9 cellular contexts compared by ENCODE assay signal in genomic region chr3:99645277-99646106, GRCh38. TPM values are rescaled to one million over a fixed set of nuclear protein-coding genes. Genes with fewer than 3 reads are reported as not detected.
DNase-seq lines count a peak whose midpoint lies in the region; ATAC-seq, FAIRE-seq and TF ChIP-seq lines count a peak whose summit lies in the region.
"Had no signal": no experiment of that assay in that cellular context is flagged by ENCODE, and none has a peak within 500 bp of the region (broad histone marks: within the 10 kb centered on the region; RNA-seq: fewer than 3 reads in every experiment).

No MANE protein-coding gene starts in this region.

- DNase-seq in AG08395 (ENCODE audit: low spot score): peak; percentile 44
- DNase-seq in lung (ENCODE audit: low spot score): no peak
- no peak for DNase-seq in NOMO-1 treated with DMSO at 0.1 percent for 48 hours (lab: John Stamatoyannopoulos, UW; ENCODE audit: unreplicated experiment)
- DNase-seq in HTR-8/SVneo (ENCODE audit: insufficient read length, low spot score): no peak
- DNase-seq in HPDE6-E6E7 (ENCODE audit: extremely low spot score): no peak
- no peak for DNase-seq in T-helper 9 cell

- H3K4me1 Mint-ChIP-seq in brain: peaks cover 39% of the 10 kb centered on the region

- no peaks in the 10 kb centered on the region for H3K36me3 Mint-ChIP-seq in brain

- ATAC-seq in HG02885 (IDR thresholded peaks at IDR 0.05; ENCODE audit: poor library complexity, unreplicated experiment) (peak; percentile 38), lung (ENCODE audit: insufficient read depth, low FRiP score) (no peak)

- H3K36me3 ChIP-seq in lung (ENCODE audit: control insufficient read depth in 2 of 2, insufficient read depth in 2 of 2, low read length in 2 of 2): no peaks in the 10 kb centered on the region

- H3K27ac Mint-ChIP-seq in brain: peak overlapping the region in 2 of 5 experiments; percentile 20 to 46
- H3K27ac Mint-ChIP-seq: stimulated activated naive CD8-positive, alpha-beta T cell treated with anti-CD3 and anti-CD28 coated beads, Interleukin-15, Interleukin-2, amounts not matched to agents 100 ng/mL and 50 ng/mL, for 24 hours had no signal

- H3K9me3 ChIP-seq in lung (ENCODE audit: control insufficient read depth in 2 of 2, insufficient read depth in 1 of 2, low read length in 1 of 2): no peaks in the 10 kb centered on the region

- H3K4me1 ChIP-seq in lung (ENCODE audit: control insufficient read depth in 2 of 2, insufficient read depth in 2 of 2, low read length in 2 of 2): no peaks in the 10 kb centered on the region

- H3K27me3 Mint-ChIP-seq in brain: peaks cover 27% of the 10 kb centered on the region

- H3K4me3 ChIP-seq in lung: no peak overlapping the region

- FAIRE-seq in HTR-8/SVneo (lab: Jason Lieb, UNC): no peak

- TF ChIP-seq CTCF in brain (conservative IDR thresholded peaks at IDR 0.05) (peak; percentile 79 to 83), lung (IDR thresholded peaks at IDR 0.05; ENCODE audit: control extremely low read depth, extremely low read depth) (peak; percentile 13)

- no peaks in the 10 kb centered on the region for H3K9me3 Mint-ChIP-seq in brain
- H3K9me3 Mint-ChIP-seq: stimulated activated naive CD8-positive, alpha-beta T cell treated with anti-CD3 and anti-CD28 coated beads, Interleukin-15, Interleukin-2, amounts not matched to agents 100 ng/mL and 50 ng/mL, for 24 hours had no signal

- H3K4me3 Mint-ChIP-seq in brain: peak overlapping the region in 1 of 5 experiments; percentile 11
- H3K4me3 Mint-ChIP-seq: stimulated activated naive CD8-positive, alpha-beta T cell treated with anti-CD3 and anti-CD28 coated beads, Interleukin-15, Interleukin-2, amounts not matched to agents 100 ng/mL and 50 ng/mL, for 24 hours had no signal

- WGBS in lung, 2 donors: 77 to 84% methylated on average over 5 of the region's 5 CpGs

- H3K27me3 ChIP-seq in lung (ENCODE audit: control insufficient read depth, insufficient read depth): no peaks in the 10 kb centered on the region

- H3K27ac ChIP-seq in lung (ENCODE audit: low read depth in 1 of 2, low read length in 1 of 2): peak overlapping the region; percentile 4 to 45

RNA-seq across cellular contexts. Expression of gene COL8A1, which starts 7.1 kb away (rescaled TPM):
- polyA plus RNA-seq in brain (ENCODE audit: insufficient read depth, low read depth, low replicate concordance) (1.4 TPM), lung (10 to 100 TPM; 19.5 to 63.6 TPM)
- 10 to 100 TPM; 50.6 to 84.6 TPM for total RNA-seq in lung
